In the genomic region with DNA sequence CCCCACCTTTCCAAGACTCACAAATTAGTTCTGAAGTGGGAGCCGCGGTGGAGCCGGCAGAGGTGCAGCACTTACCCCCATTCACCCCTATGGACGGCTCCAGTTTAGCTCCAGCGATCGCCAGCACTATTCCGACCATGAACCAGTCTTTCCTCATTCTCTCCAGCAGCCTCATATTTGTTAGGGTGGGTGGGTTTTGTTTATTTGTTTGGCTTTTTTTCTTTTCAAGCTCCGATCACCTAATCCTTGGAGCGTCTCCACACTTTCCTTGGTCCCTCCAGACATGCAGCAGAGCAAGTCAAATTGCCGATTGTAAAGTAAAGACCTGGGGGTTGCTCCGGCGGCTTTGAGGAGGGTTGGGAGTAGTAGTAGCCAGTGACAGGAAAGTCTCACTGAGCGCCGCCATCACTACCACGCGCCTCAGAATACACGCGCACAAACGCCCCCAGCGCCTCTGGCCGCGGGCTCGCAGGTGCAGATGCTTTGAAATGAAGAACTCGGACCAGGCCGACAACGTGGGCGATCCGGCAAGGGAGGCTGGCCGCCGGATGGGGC, we compare ENCODE assay signal across 8 cellular contexts. TPM values are rescaled to one million over a fixed set of nuclear protein-coding genes. Genes with fewer than 3 reads are reported as not detected.
DNase-seq lines count a peak whose midpoint lies in the region; ATAC-seq and TF ChIP-seq lines count a peak whose summit lies in the region.

A gene with protein sequence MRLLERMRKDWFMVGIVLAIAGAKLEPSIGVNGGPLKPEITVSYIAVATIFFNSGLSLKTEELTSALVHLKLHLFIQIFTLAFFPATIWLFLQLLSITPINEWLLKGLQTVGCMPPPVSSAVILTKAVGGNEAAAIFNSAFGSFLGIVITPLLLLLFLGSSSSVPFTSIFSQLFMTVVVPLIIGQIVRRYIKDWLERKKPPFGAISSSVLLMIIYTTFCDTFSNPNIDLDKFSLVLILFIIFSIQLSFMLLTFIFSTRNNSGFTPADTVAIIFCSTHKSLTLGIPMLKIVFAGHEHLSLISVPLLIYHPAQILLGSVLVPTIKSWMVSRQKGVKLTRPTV (minus strand): TSS at position 398 of the 555 bp plus-strand sequence. CDS start 223 bp downstream, at position 175.

- H3K27ac ChIP-seq in OCI-LY3 (ENCODE audit: low read length), result peak within 1 kb of the TSS; percentile 68
- peak within 1 kb of the TSS; percentile 78 to 79 for H3K27ac ChIP-seq in mucosa of rectum (ENCODE audit: low read depth in 2 of 2, low read length in 2 of 2)

- H3K27me3 ChIP-seq in OCI-LY3 (ENCODE audit: low read depth, low read length) (no peaks in the 10 kb centered on the region), mucosa of rectum (ENCODE audit: control insufficient read depth in 2 of 2, insufficient read depth in 2 of 2, low read length in 2 of 2) (no peaks in the 10 kb centered on the region)

- peak; percentile 90 for DNase-seq in D341Med (ENCODE audit: low spot score)
- peak; percentile 84 for DNase-seq in GM20000 (ENCODE audit: low spot score)
- DNase-seq in HPDE6-E6E7 (ENCODE audit: extremely low spot score), result peak; percentile 77
- peak; percentile 58 for DNase-seq in activated T-cell treated with anti-CD3 and anti-CD28 coated beads for 4 hours
- peak; percentile 49 to 69 for DNase-seq in stimulated activated CD8-positive, alpha-beta memory T cell treated with anti-CD3 and anti-CD28 coated beads, Interleukin-7, amount 100 ng/mL, for 48 hours (ENCODE audit: extremely low read depth in 1 of 2, low read depth in 1 of 2)

- H4K20me1 ChIP-seq in OCI-LY3 (ENCODE audit: insufficient read depth, low read length), result no peaks in the 10 kb centered on the region

- H3K4me3 ChIP-seq in OCI-LY3 (ENCODE audit: low read length), result peak within 1 kb of the TSS; percentile 92
- peak within 1 kb of the TSS; percentile 91 to 94 for H3K4me3 ChIP-seq in mucosa of rectum (ENCODE audit: low read length in 2 of 2)

- peak; percentile 79 for ATAC-seq in esophagus mucosa

- H3K79me2 ChIP-seq in OCI-LY3 (ENCODE audit: low read length), result peaks cover 31% of the 10 kb centered on the region

- H3K4me1 ChIP-seq in OCI-LY3 (ENCODE audit: low read length), result peaks cover 19% of the 10 kb centered on the region
- H3K4me1 ChIP-seq in mucosa of rectum (ENCODE audit: control insufficient read depth in 2 of 2, insufficient read depth in 2 of 2, low read length in 2 of 2), result peaks cover 11 to 14% of the 10 kb centered on the region in 2 donors

- H3K4me2 ChIP-seq in OCI-LY3 (ENCODE audit: low read length), result peak within 1 kb of the TSS; percentile 80

- H3K9ac ChIP-seq in OCI-LY3 (ENCODE audit: low read length), result peak within 1 kb of the TSS; percentile 97
- peak within 1 kb of the TSS; percentile 87 to 92 for H3K9ac ChIP-seq in mucosa of rectum (ENCODE audit: low read depth in 1 of 2, low read length in 2 of 2)

- H3K9me3 ChIP-seq in OCI-LY3 (ENCODE audit: insufficient read depth, low read length) (no peaks in the 10 kb centered on the region), mucosa of rectum (ENCODE audit: control insufficient read depth in 2 of 2, low read length in 2 of 2) (no peaks in the 10 kb centered on the region)

- H3K36me3 ChIP-seq in OCI-LY3 (replicated peaks; ENCODE audit: low read depth, low read length) (no peaks in the 10 kb centered on the region), mucosa of rectum (ENCODE audit: control insufficient read depth in 2 of 2, insufficient read depth in 2 of 2, low read length in 2 of 2) (no peaks in the 10 kb centered on the region)

- TF ChIP-seq CTCF in GM20000 (IDR thresholded peaks at IDR 0.05; ENCODE audit: extremely low read depth, missing control alignments), result no peak
- no peak for TF ChIP-seq CTCF in OCI-LY3 (IDR thresholded peaks at IDR 0.05; ENCODE audit: low read depth, low read length)

- peak within 1 kb of the TSS; percentile 100 for H2AFZ ChIP-seq in OCI-LY3 (ENCODE audit: low read depth, low read length)

RNA-seq across cellular contexts. Expression of the gene that starts here (rescaled TPM):
- total RNA-seq in esophagus mucosa, result 12.7 TPM

Comparison
In these comparisons a context has a peak if more than half of its experiments do, and no peak if none do; other contexts are left out.
1. Peak in every context shown above with its lines: DNase-seq, ATAC-seq, H3K4me3 ChIP-seq and H3K27ac ChIP-seq.